1 cellular context compared by ENCODE assay signal in the genomic region with DNA sequence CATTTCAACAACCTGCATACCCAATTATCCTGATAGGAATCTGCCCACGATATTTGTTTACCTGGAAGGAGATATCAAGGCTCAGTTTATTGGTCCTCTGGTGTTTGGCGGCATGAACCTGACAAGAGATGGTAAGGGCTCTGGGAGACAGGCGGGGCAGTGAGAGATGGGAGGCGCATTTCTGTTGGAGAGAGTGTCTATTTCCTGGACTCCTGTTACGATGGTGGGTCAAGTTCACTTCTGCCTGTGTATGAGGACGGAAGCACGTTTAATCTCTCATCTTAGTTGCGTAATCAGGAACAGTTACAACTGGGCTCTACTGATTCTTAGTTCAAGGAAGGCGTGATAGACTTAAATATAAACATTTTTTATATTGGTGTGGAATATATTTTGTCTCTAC.
TF ChIP-seq lines count a peak whose summit lies in the region.

No MANE protein-coding gene starts in this region.

TF ChIP-seq in K562, 482 proteins besides CTCF, POLR2A, EP300 and RAD21 (continued from another document and continues in another):
- TF ChIP-seq, protein P1, sequence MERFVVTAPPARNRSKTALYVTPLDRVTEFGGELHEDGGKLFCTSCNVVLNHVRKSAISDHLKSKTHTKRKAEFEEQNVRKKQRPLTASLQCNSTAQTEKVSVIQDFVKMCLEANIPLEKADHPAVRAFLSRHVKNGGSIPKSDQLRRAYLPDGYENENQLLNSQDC (CRISPR knock-in tag; IDR thresholded peaks at IDR 0.05): no peak
- no peak for TF ChIP-seq XRCC4 (IDR thresholded peaks at IDR 0.05; ENCODE audit: extremely low read depth, insufficient read depth, insufficient read length)
- TF ChIP-seq, protein P2, sequence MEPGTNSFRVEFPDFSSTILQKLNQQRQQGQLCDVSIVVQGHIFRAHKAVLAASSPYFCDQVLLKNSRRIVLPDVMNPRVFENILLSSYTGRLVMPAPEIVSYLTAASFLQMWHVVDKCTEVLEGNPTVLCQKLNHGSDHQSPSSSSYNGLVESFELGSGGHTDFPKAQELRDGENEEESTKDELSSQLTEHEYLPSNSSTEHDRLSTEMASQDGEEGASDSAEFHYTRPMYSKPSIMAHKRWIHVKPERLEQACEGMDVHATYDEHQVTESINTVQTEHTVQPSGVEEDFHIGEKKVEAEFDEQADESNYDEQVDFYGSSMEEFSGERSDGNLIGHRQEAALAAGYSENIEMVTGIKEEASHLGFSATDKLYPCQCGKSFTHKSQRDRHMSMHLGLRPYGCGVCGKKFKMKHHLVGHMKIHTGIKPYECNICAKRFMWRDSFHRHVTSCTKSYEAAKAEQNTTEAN (CRISPR knock-in tag; IDR thresholded peaks at IDR 0.05): no peak
- peak; percentile 53; the same call in 1 of the 2 replicates for TF ChIP-seq ELF1 (tag; IDR thresholded peaks at IDR 0.05)
- no peak; the same call in 1 of the 2 replicates for TF ChIP-seq ZNF592 (IDR thresholded peaks at IDR 0.05)
- no peak for TF ChIP-seq DLX4 (CRISPR knock-in tag; IDR thresholded peaks at IDR 0.05)
- TF ChIP-seq ZNF398 (CRISPR knock-in tag; IDR thresholded peaks at IDR 0.05): no peak
- TF ChIP-seq CREM (IDR thresholded peaks at IDR 0.05; ENCODE audit: low read depth): peak; percentile 68
- no peak for TF ChIP-seq HDAC1 (IDR thresholded peaks at IDR 0.05)
- TF ChIP-seq PPARD (CRISPR knock-in tag; IDR thresholded peaks at IDR 0.05): no peak
- no peak for TF ChIP-seq KLF16 (IDR thresholded peaks at IDR 0.05)
- no peak for TF ChIP-seq IFI16 (CRISPR knock-in tag; IDR thresholded peaks at IDR 0.05)
- no peak for TF ChIP-seq RHOXF2B (CRISPR knock-in tag; conservative IDR thresholded peaks at IDR 0.05)
- no peak for TF ChIP-seq CEBPZ (IDR thresholded peaks at IDR 0.05; ENCODE audit: borderline replicate concordance, low read depth, low read length)
- TF ChIP-seq ZNF3 (CRISPR knock-in tag; IDR thresholded peaks at IDR 0.05): no peak
- TF ChIP-seq ZFP1 (CRISPR knock-in tag; IDR thresholded peaks at IDR 0.05): no peak
- no peak for TF ChIP-seq MLLT1 (IDR thresholded peaks at IDR 0.05)
- no peak for TF ChIP-seq SIX5 (IDR thresholded peaks at IDR 0.05; ENCODE audit: borderline replicate concordance in 1 of 2, insufficient read depth in 1 of 2, low read depth in 1 of 2, low read length in 2 of 2)
- TF ChIP-seq CTBP1 (IDR thresholded peaks at IDR 0.05; ENCODE audit: borderline replicate concordance): no peak
- no peak for TF ChIP-seq MBD2 (IDR thresholded peaks at IDR 0.05; ENCODE audit: borderline replicate concordance, low read depth)
- TF ChIP-seq, protein P3, sequence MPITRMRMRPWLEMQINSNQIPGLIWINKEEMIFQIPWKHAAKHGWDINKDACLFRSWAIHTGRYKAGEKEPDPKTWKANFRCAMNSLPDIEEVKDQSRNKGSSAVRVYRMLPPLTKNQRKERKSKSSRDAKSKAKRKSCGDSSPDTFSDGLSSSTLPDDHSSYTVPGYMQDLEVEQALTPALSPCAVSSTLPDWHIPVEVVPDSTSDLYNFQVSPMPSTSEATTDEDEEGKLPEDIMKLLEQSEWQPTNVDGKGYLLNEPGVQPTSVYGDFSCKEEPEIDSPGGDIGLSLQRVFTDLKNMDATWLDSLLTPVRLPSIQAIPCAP (CRISPR knock-in tag; IDR thresholded peaks at IDR 0.05; ENCODE audit: borderline replicate concordance): no peak
- TF ChIP-seq, protein P4, sequence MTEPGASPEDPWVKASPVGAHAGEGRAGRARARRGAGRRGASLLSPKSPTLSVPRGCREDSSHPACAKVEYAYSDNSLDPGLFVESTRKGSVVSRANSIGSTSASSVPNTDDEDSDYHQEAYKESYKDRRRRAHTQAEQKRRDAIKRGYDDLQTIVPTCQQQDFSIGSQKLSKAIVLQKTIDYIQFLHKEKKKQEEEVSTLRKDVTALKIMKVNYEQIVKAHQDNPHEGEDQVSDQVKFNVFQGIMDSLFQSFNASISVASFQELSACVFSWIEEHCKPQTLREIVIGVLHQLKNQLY (CRISPR knock-in tag; conservative IDR thresholded peaks at IDR 0.05): no peak
- TF ChIP-seq, protein P5, sequence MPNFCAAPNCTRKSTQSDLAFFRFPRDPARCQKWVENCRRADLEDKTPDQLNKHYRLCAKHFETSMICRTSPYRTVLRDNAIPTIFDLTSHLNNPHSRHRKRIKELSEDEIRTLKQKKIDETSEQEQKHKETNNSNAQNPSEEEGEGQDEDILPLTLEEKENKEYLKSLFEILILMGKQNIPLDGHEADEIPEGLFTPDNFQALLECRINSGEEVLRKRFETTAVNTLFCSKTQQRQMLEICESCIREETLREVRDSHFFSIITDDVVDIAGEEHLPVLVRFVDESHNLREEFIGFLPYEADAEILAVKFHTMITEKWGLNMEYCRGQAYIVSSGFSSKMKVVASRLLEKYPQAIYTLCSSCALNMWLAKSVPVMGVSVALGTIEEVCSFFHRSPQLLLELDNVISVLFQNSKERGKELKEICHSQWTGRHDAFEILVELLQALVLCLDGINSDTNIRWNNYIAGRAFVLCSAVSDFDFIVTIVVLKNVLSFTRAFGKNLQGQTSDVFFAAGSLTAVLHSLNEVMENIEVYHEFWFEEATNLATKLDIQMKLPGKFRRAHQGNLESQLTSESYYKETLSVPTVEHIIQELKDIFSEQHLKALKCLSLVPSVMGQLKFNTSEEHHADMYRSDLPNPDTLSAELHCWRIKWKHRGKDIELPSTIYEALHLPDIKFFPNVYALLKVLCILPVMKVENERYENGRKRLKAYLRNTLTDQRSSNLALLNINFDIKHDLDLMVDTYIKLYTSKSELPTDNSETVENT (CRISPR knock-in tag; IDR thresholded peaks at IDR 0.05): no peak
- TF ChIP-seq, protein P6, sequence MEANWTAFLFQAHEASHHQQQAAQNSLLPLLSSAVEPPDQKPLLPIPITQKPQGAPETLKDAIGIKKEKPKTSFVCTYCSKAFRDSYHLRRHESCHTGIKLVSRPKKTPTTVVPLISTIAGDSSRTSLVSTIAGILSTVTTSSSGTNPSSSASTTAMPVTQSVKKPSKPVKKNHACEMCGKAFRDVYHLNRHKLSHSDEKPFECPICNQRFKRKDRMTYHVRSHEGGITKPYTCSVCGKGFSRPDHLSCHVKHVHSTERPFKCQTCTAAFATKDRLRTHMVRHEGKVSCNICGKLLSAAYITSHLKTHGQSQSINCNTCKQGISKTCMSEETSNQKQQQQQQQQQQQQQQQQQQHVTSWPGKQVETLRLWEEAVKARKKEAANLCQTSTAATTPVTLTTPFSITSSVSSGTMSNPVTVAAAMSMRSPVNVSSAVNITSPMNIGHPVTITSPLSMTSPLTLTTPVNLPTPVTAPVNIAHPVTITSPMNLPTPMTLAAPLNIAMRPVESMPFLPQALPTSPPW (CRISPR knock-in tag; IDR thresholded peaks at IDR 0.05): no peak
- TF ChIP-seq PURB (CRISPR knock-in tag; IDR thresholded peaks at IDR 0.05; ENCODE audit: low read depth): no peak
- no peak for TF ChIP-seq KAT2B (IDR thresholded peaks at IDR 0.05; ENCODE audit: low read depth, low read length)
- no peak for TF ChIP-seq NFATC3 (IDR thresholded peaks at IDR 0.05)
- TF ChIP-seq ZNF518B (CRISPR knock-in tag; IDR thresholded peaks at IDR 0.05): no peak
